8 cellular contexts compared by ENCODE assay signal in the genomic region with DNA sequence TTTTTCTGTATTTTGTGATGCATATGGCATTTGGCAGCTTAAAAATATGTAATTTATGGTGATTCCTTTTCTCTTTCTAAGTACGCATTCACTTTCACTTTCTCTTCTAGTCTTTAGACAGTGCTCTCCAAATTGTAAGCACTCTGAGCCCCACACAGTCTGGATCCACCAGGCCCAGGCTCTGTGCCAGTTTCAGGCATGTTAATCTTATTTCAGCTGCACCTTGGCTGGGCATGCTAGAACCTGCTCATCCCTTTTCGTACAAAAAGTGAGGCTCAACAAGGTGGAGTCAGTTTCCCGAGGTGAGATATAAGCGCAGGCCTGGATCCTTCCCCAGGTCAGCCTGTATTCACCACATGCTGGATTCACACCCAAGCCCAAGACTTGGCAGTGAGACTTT.
A peak's percentile ranks its signal among the peaks of the same experiment; 100 is the strongest.
DNase-seq lines count a peak whose midpoint lies in the region; ATAC-seq and TF ChIP-seq lines count a peak whose summit lies in the region.

No MANE protein-coding gene starts in this region.

- H3K79me2 ChIP-seq in MM.1S (ENCODE audit: low read length), result no peaks in the 10 kb centered on the region

- no peaks in the 10 kb centered on the region for H3F3A ChIP-seq in MM.1S (ENCODE audit: insufficient read depth, low read length)

- peak; percentile 6 for DNase-seq in stimulated activated CD4-positive, alpha-beta T cell treated with anti-CD3 and anti-CD28 coated beads, Interleukin-1b, Interleukin-23, amount 100 ng/mL, for 48 hours
- DNase-seq in stimulated activated CD4-positive, alpha-beta T cell treated with anti-CD3 and anti-CD28 coated beads, Interleukin-12 subunit alpha, Interleukin-12 subunit beta, amount 100 ng/mL, for 4 hours, result no peak
- DNase-seq in MM.1S (peak; percentile 50), amniotic epithelial cell (ENCODE audit: low read depth) (peak; percentile 29), tibial artery (no peak), foreskin fibroblast (no peak)

- intact Hi-C loops in tibial artery (cut with DNase I; ENCODE audit: low total_unique reads), result no loop called here

- H3K9me3 ChIP-seq in MM.1S (replicated peaks; ENCODE audit: insufficient read depth, low read length) (0 out of 2 replicates have a peak, but pooled peaks cover 3% of the 10 kb centered on the region), muscle layer of colon (ENCODE audit: low read length) (no peaks in the 10 kb centered on the region), tibial artery (no peaks in the 10 kb centered on the region)

- no peaks in the 10 kb centered on the region for H3K9me2 ChIP-seq in MM.1S (replicated peaks; ENCODE audit: insufficient read depth, low read length)

- TF ChIP-seq CTCF in MM.1S (IDR thresholded peaks at IDR 0.05; ENCODE audit: low read length), result no peak
- TF ChIP-seq CTCF in tibial artery (IDR thresholded peaks at IDR 0.05), result no peak
- TF ChIP-seq CTCF in foreskin fibroblast (IDR thresholded peaks at IDR 0.05; ENCODE audit: low read depth, low read length), result no peak

- H3K27ac ChIP-seq in MM.1S (ENCODE audit: low read length), result no peak overlapping the region
- H3K27ac ChIP-seq in muscle layer of colon (ENCODE audit: low read depth, low read length), result peak overlapping the region; percentile 2
- no peak overlapping the region for H3K27ac ChIP-seq in tibial artery

- H3K9ac ChIP-seq in MM.1S (ENCODE audit: low read length), result no peak overlapping the region
- no peak overlapping the region for H3K9ac ChIP-seq in muscle layer of colon (ENCODE audit: low read length)

- no peaks in the 10 kb centered on the region for H3K36me3 ChIP-seq in MM.1S (replicated peaks; ENCODE audit: insufficient read depth, low read length)
- no peaks in the 10 kb centered on the region for H3K36me3 ChIP-seq in muscle layer of colon (ENCODE audit: insufficient read depth, low read length)
- H3K36me3 ChIP-seq in tibial artery, result no peaks in the 10 kb centered on the region

- no peak overlapping the region for H3K4me3 ChIP-seq in MM.1S (ENCODE audit: low read length)
- peak overlapping the region in 1 of 2 donors; percentile 14 for H3K4me3 ChIP-seq in muscle layer of colon (ENCODE audit: low read depth in 1 of 2, low read length in 2 of 2)
- peak overlapping the region in 1 of 2 donors; percentile 3 for H3K4me3 ChIP-seq in tibial artery
- H3K4me3 ChIP-seq in foreskin fibroblast (ENCODE audit: low read depth in 1 of 2, low read length in 2 of 2), result no peak overlapping the region

- H3K27me3 ChIP-seq in MM.1S (replicated peaks; ENCODE audit: insufficient read depth, low read length) (no peaks in the 10 kb centered on the region), muscle layer of colon (ENCODE audit: control insufficient read depth in 1 of 2, insufficient read depth in 2 of 2, low read length in 2 of 2) (no peaks in the 10 kb centered on the region), tibial artery (peaks cover 0 to 2% of the 10 kb centered on the region in 2 donors)

- H3K4me2 ChIP-seq in MM.1S (ENCODE audit: low read depth, low read length), result peak overlapping the region; percentile 3; the same call in 1 of the 2 replicates

- ATAC-seq in GM18517 (IDR thresholded peaks at IDR 0.05; ENCODE audit: unreplicated experiment), result no peak

- H3K4me1 ChIP-seq in MM.1S (ENCODE audit: low read length) (no peaks in the 10 kb centered on the region; the same call in 1 of the 2 replicates), muscle layer of colon (ENCODE audit: insufficient read depth, low read length) (peaks cover 15% of the 10 kb centered on the region), tibial artery (peaks cover 0 to 5% (median 0%) of the 10 kb centered on the region in 4 donors)

- H4K20me1 ChIP-seq in MM.1S (ENCODE audit: insufficient read depth, low read length), result no peaks in the 10 kb centered on the region

- H2AFZ ChIP-seq in MM.1S (ENCODE audit: low read length), result no peak overlapping the region

Comparison
In these comparisons a context has a peak if more than half of its experiments do, and no peak if none do; other contexts are left out.
1. DNase-seq: peak in stimulated activated CD4-positive, alpha-beta T cell treated with anti-CD3 and anti-CD28 coated beads, Interleukin-1b, Interleukin-23, amount 100 ng/mL, for 48 hours (single experiment), MM.1S (single experiment) and amniotic epithelial cell (single experiment); none in stimulated activated CD4-positive, alpha-beta T cell treated with anti-CD3 and anti-CD28 coated beads, Interleukin-12 subunit alpha, Interleukin-12 subunit beta, amount 100 ng/mL, for 4 hours (single experiment), tibial artery (0 of 2) and foreskin fibroblast (0 of 2).